19 cellular contexts compared by ENCODE assay signal in genomic region chr14:95433094-95433478, GRCh38.
"Had no signal": no experiment of that assay in that cellular context is flagged by ENCODE, and none has a peak within 500 bp of the region (broad histone marks: within the 10 kb centered on the region; RNA-seq: fewer than 3 reads in every experiment).

No MANE protein-coding gene starts in this region.

- H3K9me3 Mint-ChIP-seq: effector memory CD8-positive, alpha-beta T cell; immature natural killer cell; natural killer cell had no signal

- H3K36me3 Mint-ChIP-seq: natural killer cell, WTC11 had no signal

- H3K27ac ChIP-seq: foreskin keratinocyte, psoas muscle, sigmoid colon, suprapubic skin, upper lobe of left lung had no signal

- H3K27me3 Mint-ChIP-seq: effector memory CD8-positive, alpha-beta T cell had no signal

- H3K27ac Mint-ChIP-seq: activated CD8-positive, alpha-beta T cell treated with anti-CD3 and anti-CD28 coated beads, Interleukin-2, amount 10 ng/mL, durations not matched to agents 7 days and 5 days; effector memory CD8-positive, alpha-beta T cell; immature natural killer cell; natural killer cell; WTC11 had no signal

- H3K27me3 ChIP-seq: foreskin keratinocyte, sigmoid colon, suprapubic skin, upper lobe of left lung had no signal

- H3K4me1 Mint-ChIP-seq: immature natural killer cell, natural killer cell, WTC11 had no signal

- H3K9me3 ChIP-seq: psoas muscle, sigmoid colon, suprapubic skin, upper lobe of left lung had no signal

- ATAC-seq: activated CD8-positive, alpha-beta T cell treated with anti-CD3 and anti-CD28 coated beads, Interleukin-2, amount 10 ng/mL, durations not matched to agents 7 days and 5 days; effector memory CD8-positive, alpha-beta T cell; foreskin keratinocyte; natural killer cell; stimulated activated naive CD8-positive, alpha-beta T cell treated with anti-CD3 and anti-CD28 coated beads, Interleukin-15, Interleukin-2, amounts not matched to agents 100 U/mL and 50 U/mL, for 24 hours; WTC11 had no signal

- H3K4me1 ChIP-seq: foreskin keratinocyte, upper lobe of left lung had no signal

- H3K4me3 ChIP-seq: psoas muscle, sigmoid colon, suprapubic skin, upper lobe of left lung had no signal

- DNase-seq: activated CD4-positive, alpha-beta T cell treated with anti-CD3 and anti-CD28 coated beads for 48 hours; activated CD8-positive, alpha-beta memory T cell treated with anti-CD3 and anti-CD28 coated beads, Interleukin-2, amount 50 U/mL, for 48 hours; activated CD8-positive, alpha-beta T cell treated with anti-CD3 and anti-CD28 coated beads, Interleukin-2, amount 10 ng/mL, durations not matched to agents 7 days and 5 days; caudate nucleus; cortex of kidney; effector memory CD8-positive, alpha-beta T cell; foreskin keratinocyte; immature natural killer cell; left cardiac atrium; mammary epithelial cell; natural killer cell; occipital lobe; psoas muscle; sigmoid colon; stimulated activated CD4-positive, alpha-beta T cell treated with anti-CD3 and anti-CD28 coated beads, Interleukin-12 subunit alpha, Interleukin-12 subunit beta, amount 100 ng/mL, for 4 hours; stimulated activated naive CD8-positive, alpha-beta T cell treated with anti-CD3 and anti-CD28 coated beads, Interleukin-15, Interleukin-2, amounts not matched to agents 100 U/mL and 50 U/mL, for 24 hours; upper lobe of left lung had no signal

- H3K4me3 Mint-ChIP-seq: activated CD8-positive, alpha-beta T cell treated with anti-CD3 and anti-CD28 coated beads, Interleukin-2, amount 10 ng/mL, durations not matched to agents 7 days and 5 days; effector memory CD8-positive, alpha-beta T cell; immature natural killer cell; natural killer cell; WTC11 had no signal
